In genomic region chr1:245526141-245526540, GRCh38 we compare ENCODE assay signal across 37 cellular contexts.
DNase-seq lines count a peak whose midpoint lies in the region; ATAC-seq, FAIRE-seq and TF ChIP-seq lines count a peak whose summit lies in the region.
"Had no signal": no experiment of that assay in that cellular context is flagged by ENCODE, and none has a peak within 500 bp of the region (broad histone marks: within the 10 kb centered on the region; RNA-seq: fewer than 3 reads in every experiment).

No MANE protein-coding gene starts in this region.

- no peak overlapping the region for H2BK20ac ChIP-seq in H1 (ENCODE audit: low read length)

- no peak overlapping the region for H3K4me3 Mint-ChIP-seq in WTC11
- no peak overlapping the region for H3K4me3 Mint-ChIP-seq in activated CD4-positive, alpha-beta memory T cell treated with anti-CD3 and anti-CD28 coated beads, Interleukin-2, amount 10 ng/mL, durations not matched to agents 7 days and 5 days
- H3K4me3 Mint-ChIP-seq: B cell; CD14-positive monocyte; CD4-positive, alpha-beta memory T cell; CD4-positive, alpha-beta T cell; CD4-positive, CD25-positive, alpha-beta regulatory T cell; CD8-positive, alpha-beta memory T cell; CD8-positive, alpha-beta T cell had no signal

- H3K27ac Mint-ChIP-seq in WTC11, result no peak overlapping the region
- H3K27ac Mint-ChIP-seq in activated CD4-positive, alpha-beta memory T cell treated with anti-CD3 and anti-CD28 coated beads, Interleukin-2, amount 10 ng/mL, durations not matched to agents 7 days and 5 days, result no peak overlapping the region
- H3K27ac Mint-ChIP-seq: B cell; CD14-positive monocyte; CD4-positive, alpha-beta memory T cell; CD4-positive, alpha-beta T cell; CD4-positive, CD25-positive, alpha-beta regulatory T cell; CD8-positive, alpha-beta memory T cell; CD8-positive, alpha-beta T cell had no signal

- H3K36me3 ChIP-seq in K562 (ENCODE audit: control insufficient read depth, insufficient read depth, low read length) (no peaks in the 10 kb centered on the region), H1 (ENCODE audit: control insufficient read depth in 2 of 4, insufficient read depth in 4 of 4, low read length in 3 of 4) (no peaks in the 10 kb centered on the region), mesenchymal stem cell (ENCODE audit: control insufficient read depth in 1 of 2, insufficient read depth in 2 of 2, low read depth in 1 of 2, low read length in 2 of 2) (no peaks in the 10 kb centered on the region), PC-9 (ENCODE audit: low read depth) (no peaks in the 10 kb centered on the region)
- H3K36me3 ChIP-seq: BLaER1; BLaER1 treated with 17β-estradiol and CSF1 and Interleukin-3, amounts not matched to agents 10 nM and 100 nM had no signal

- in situ Hi-C loops in K562 (cut with MboI), result no loop called here

- POLR2A ChIA-PET in WTC11 (lab: Charles Lee) (no interaction called here), K562 (lab: Yijun Ruan, JAX) (interaction anchor here (0.9 to 1.6 kb wide), 3 partner anchors 14 to 23 kb away, joined by 3 to 5 read pairs (median 4); no protein-coding TSS in a partner anchor), H1 (lab: Charles Lee; ENCODE audit: partially characterized antibody) (interaction anchor here (1.1 kb wide), 1 partner anchor 12 kb away, joined by 3 read pairs; no protein-coding TSS in a partner anchor), PC-9 (lab: Charles Lee; ENCODE audit: unreplicated experiment) (no interaction called here)
- POLR2A ChIA-PET in activated CD4-positive, alpha-beta memory T cell treated with anti-CD3 and anti-CD28 coated beads, Interleukin-2, amount 10 ng/mL, durations not matched to agents 7 days and 5 days (lab: Charles Lee), result no interaction called here

- H3K9me1 ChIP-seq in K562 (ENCODE audit: control insufficient read depth, insufficient read depth, low read length), result no peaks in the 10 kb centered on the region

- FAIRE-seq in K562 (lab: Jason Lieb, UNC), result no peak
- no peak for FAIRE-seq in H1 (lab: Jason Lieb, UNC)
- FAIRE-seq: A204.1, A549, D721Med had no signal

- H2BK15ac ChIP-seq in H1 (ENCODE audit: low read length) (no peak overlapping the region), mesenchymal stem cell (ENCODE audit: low read depth, poor library complexity, severe bottlenecking) (peak overlapping the region; percentile 48)

- H3K27me3 ChIP-seq in K562 (ENCODE audit: control insufficient read depth in 2 of 2, insufficient read depth in 2 of 2, low read length in 2 of 2), result peaks cover 30 to 36% of the 10 kb centered on the region in 2 experiments; a peak in 4 of 5 replicates
- H3K27me3 ChIP-seq in H1 (replicated peaks in 1 of 4; ENCODE audit: control insufficient read depth in 3 of 4, extremely low read depth in 1 of 4, insufficient read depth in 3 of 4, low read length in 3 of 4), result no peaks in the 10 kb centered on the region
- H3K27me3 ChIP-seq in mesenchymal stem cell (ENCODE audit: control insufficient read depth in 1 of 2, insufficient read depth in 1 of 2, low read length in 2 of 2), result peaks cover 0 to 4% of the 10 kb centered on the region in 2 experiments
- peaks cover 90% of the 10 kb centered on the region for H3K27me3 ChIP-seq in PC-9 (ENCODE audit: insufficient read depth, low read depth)
- H3K27me3 ChIP-seq: BE2C; BLaER1; BLaER1 treated with 17β-estradiol and CSF1 and Interleukin-3, amounts not matched to agents 10 nM and 100 nM had no signal

- H2AFZ ChIP-seq in K562 (ENCODE audit: low read depth, low read length) (no peak overlapping the region), H1 (ENCODE audit: low read length) (no peak overlapping the region), mesenchymal stem cell (ENCODE audit: low read depth, low read length) (no peak overlapping the region), PC-9 (no peak overlapping the region)

- BruUV-seq in K562 (replicated peaks; lab: Mats Ljungman, UMichigan) (no TSS peak), PC-9 (replicated peaks; lab: Mats Ljungman, UMichigan) (no TSS peak)

- H3K4me2 ChIP-seq in K562 (ENCODE audit: insufficient read depth, low read length) (no peak overlapping the region), H1 (ENCODE audit: insufficient read depth in 1 of 2, low read depth in 2 of 2, low read length in 2 of 2) (no peak overlapping the region), mesenchymal stem cell (ENCODE audit: low read length, poor library complexity, severe bottlenecking) (no peak overlapping the region), PC-9 (no peak overlapping the region)
- H3K4me2 ChIP-seq: A549; BLaER1; BLaER1 treated with 17β-estradiol and CSF1 and Interleukin-3, amounts not matched to agents 10 nM and 100 nM had no signal

- H3K9me3 ChIP-seq in K562 (replicated peaks; ENCODE audit: control insufficient read depth, insufficient read depth, low read depth, low read length) (no peaks in the 10 kb centered on the region), H1 (ENCODE audit: insufficient read depth in 2 of 2, low read depth in 1 of 2, low read length in 1 of 2) (no peaks in the 10 kb centered on the region), mesenchymal stem cell (ENCODE audit: control insufficient read depth, low read length) (no peaks in the 10 kb centered on the region), PC-9 (ENCODE audit: insufficient read depth, low read depth) (no peaks in the 10 kb centered on the region)
- H3K9me3 ChIP-seq: BE2C; BLaER1; BLaER1 treated with 17β-estradiol and CSF1 and Interleukin-3, amounts not matched to agents 10 nM and 100 nM; Caco-2 had no signal

- intact Hi-C loops in K562 (cut with micrococcal nuclease) (no loop called here), PC-9 (cut with micrococcal nuclease; ENCODE audit: unreplicated experiment) (no loop called here)

- H3K27ac ChIP-seq in K562 (ENCODE audit: extremely low read depth, low read depth, low read length) (no peak overlapping the region), H1 (ENCODE audit: low read depth, low read length) (no peak overlapping the region), mesenchymal stem cell (ENCODE audit: low read length, poor library complexity, severe bottlenecking) (no peak overlapping the region), PC-9 (no peak overlapping the region)
- H3K27ac ChIP-seq: 22Rv1; A549; BLaER1; BLaER1 treated with 17β-estradiol and CSF1 and Interleukin-3, amounts not matched to agents 10 nM and 100 nM; C4-2B had no signal

- ATAC-seq in WTC11 (no peak), K562 (no peak)
- ATAC-seq: A549; CD8-positive, alpha-beta T cell had no signal

- H3K9me3 Mint-ChIP-seq in WTC11, result 0 out of 2 replicates have a peak, but pooled peaks cover 4% of the 10 kb centered on the region
- no peaks in the 10 kb centered on the region for H3K9me3 Mint-ChIP-seq in activated CD4-positive, alpha-beta memory T cell treated with anti-CD3 and anti-CD28 coated beads, Interleukin-2, amount 10 ng/mL, durations not matched to agents 7 days and 5 days
- H3K9me3 Mint-ChIP-seq: CD4-positive, alpha-beta T cell had no signal

- TF ChIP-seq POLR2A in K562 (conservative IDR thresholded peaks at IDR 0.05), result no peak
- TF ChIP-seq POLR2A in H1 (IDR thresholded peaks at IDR 0.05; ENCODE audit: control extremely low read depth in 1 of 2, low read depth in 2 of 2, low read length in 2 of 2), result no peak

- no peak overlapping the region for H2BK5ac ChIP-seq in H1 (ENCODE audit: low read depth, low read length)
- H2BK5ac ChIP-seq in mesenchymal stem cell (ENCODE audit: low read depth, low read length, poor library complexity, severe bottlenecking), result no peak overlapping the region

- no peak overlapping the region for H3K9ac ChIP-seq in K562 (ENCODE audit: insufficient read depth in 1 of 2, low read depth in 2 of 2, low read length in 2 of 2)
- H3K9ac ChIP-seq in H1 (replicated peaks in 1 of 4; ENCODE audit: extremely low read depth in 1 of 4, low read depth in 3 of 4, low read length in 3 of 4), result no peak overlapping the region
- no peak overlapping the region for H3K9ac ChIP-seq in mesenchymal stem cell (ENCODE audit: low read length)
- H3K9ac ChIP-seq: BLaER1; BLaER1 treated with 17β-estradiol and CSF1 and Interleukin-3, amounts not matched to agents 10 nM and 100 nM had no signal

- no peak overlapping the region for H3K18ac ChIP-seq in H1 (ENCODE audit: extremely low read depth, low read length)
- H3K18ac ChIP-seq in mesenchymal stem cell (ENCODE audit: low read depth in 1 of 2, low read length in 2 of 2), result no peak overlapping the region

- H4K20me1 ChIP-seq in K562 (replicated peaks; ENCODE audit: control insufficient read depth, insufficient read depth, low read length), result no peaks in the 10 kb centered on the region
- H4K20me1 ChIP-seq in H1 (replicated peaks in 1 of 2; ENCODE audit: control insufficient read depth in 1 of 2, insufficient read depth in 2 of 2, low read length in 2 of 2), result no peaks in the 10 kb centered on the region
- H4K20me1 ChIP-seq in PC-9 (ENCODE audit: insufficient read depth), result no peaks in the 10 kb centered on the region
- H4K20me1 ChIP-seq: BLaER1; BLaER1 treated with 17β-estradiol and CSF1 and Interleukin-3, amounts not matched to agents 10 nM and 100 nM had no signal

- H2BK120ac ChIP-seq in H1 (replicated peaks; ENCODE audit: low read depth, low read length) (no peak overlapping the region), mesenchymal stem cell (ENCODE audit: low read depth, low read length) (no peak overlapping the region)

- H3F3A ChIP-seq in PC-9 (ENCODE audit: insufficient read depth, low read depth), result no peaks in the 10 kb centered on the region

- H3K9me2 ChIP-seq in PC-9 (ENCODE audit: insufficient read depth), result no peaks in the 10 kb centered on the region

- TF ChIP-seq RAD21 in K562 (CRISPR knock-in tag; conservative IDR thresholded peaks at IDR 0.05 in 1 of 2, IDR thresholded peaks at IDR 0.05 in 1 of 2) (no peak), H1 (IDR thresholded peaks at IDR 0.05 in 1 of 2, conservative IDR thresholded peaks at IDR 0.05 in 1 of 2; ENCODE audit: low read depth in 2 of 2, low read length in 2 of 2) (no peak)

- no peak overlapping the region for H2BK12ac ChIP-seq in H1 (ENCODE audit: low read depth, low read length)
- no peak overlapping the region for H2BK12ac ChIP-seq in mesenchymal stem cell (ENCODE audit: low read length in 2 of 2)

- H3K23ac ChIP-seq in H1 (ENCODE audit: insufficient read length) (no peak overlapping the region), mesenchymal stem cell (ENCODE audit: low read length in 2 of 2) (no peak overlapping the region)

- 0% methylated on average over 2 of the region's 2 CpGs for WGBS in K562 (ENCODE audit: insufficient coverage, low coverage, missing lambda C conversion rate)
- 80% methylated on average over 2 of the region's 2 CpGs; no CpG with 5 or more reads in 1 of the 2 experiments for WGBS in H1 (ENCODE audit: extremely low coverage in 1 of 2, insufficient coverage in 1 of 2, insufficient read length in 1 of 2, insufficient replicate concordance in 2 of 2, low coverage in 1 of 2, low lambda C conversion rate in 2 of 2, missing lambda C conversion rate in 1 of 2), 2 experiments
- 90% methylated on average over 2 of the region's 2 CpGs for WGBS in mesenchymal stem cell

- CTCF ChIA-PET in WTC11 (lab: Charles Lee), result interaction anchor here (1.0 to 1.2 kb wide), 3 partner anchors 11 to 271 kb away, joined by 3 to 4 read pairs (median 4); no protein-coding TSS in a partner anchor
- CTCF ChIA-PET in K562 (lab: Yijun Ruan, JAX; ENCODE audit: low intra/inter-chr PET ratio), result no interaction called here
- CTCF ChIA-PET in H1 (lab: Charles Lee; ENCODE audit: partially characterized antibody), result interaction anchor here (0.8 to 3.3 kb wide), 3 partner anchors 13 to 128 kb away, joined by 3 to 11 read pairs (median 4); no protein-coding TSS in a partner anchor
- CTCF ChIA-PET in activated CD4-positive, alpha-beta memory T cell treated with anti-CD3 and anti-CD28 coated beads, Interleukin-2, amount 10 ng/mL, durations not matched to agents 7 days and 5 days (lab: Charles Lee), result no interaction called here
- CTCF ChIA-PET in PC-9 (lab: Charles Lee), result no interaction called here

- H3K4ac ChIP-seq in H1 (replicated peaks; ENCODE audit: insufficient read length, low read depth, low read length) (no peak overlapping the region), mesenchymal stem cell (ENCODE audit: low read depth in 1 of 2, low read length in 2 of 2) (no peak overlapping the region)

- H3K4me1 ChIP-seq in K562 (replicated peaks in 1 of 2; ENCODE audit: control insufficient read depth in 2 of 2, insufficient read depth in 2 of 2, low read length in 2 of 2) (no peaks in the 10 kb centered on the region), H1 (replicated peaks in 1 of 4; ENCODE audit: control insufficient read depth in 3 of 4, insufficient read depth in 4 of 4, low read length in 3 of 4) (no peaks in the 10 kb centered on the region), mesenchymal stem cell (ENCODE audit: control insufficient read depth, insufficient read depth, low read depth, low read length) (no peaks in the 10 kb centered on the region), PC-9 (replicated peaks; ENCODE audit: insufficient read depth) (no peaks in the 10 kb centered on the region)
- H3K4me1 ChIP-seq: A549, Caco-2 had no signal

- H4K91ac ChIP-seq in H1 (replicated peaks; ENCODE audit: insufficient read length, low read length) (no peak overlapping the region), mesenchymal stem cell (ENCODE audit: low read length) (no peak overlapping the region)

- H4K8ac ChIP-seq in H1 (ENCODE audit: extremely low read depth, insufficient read depth, low read length), result no peak overlapping the region
- no peak overlapping the region for H4K8ac ChIP-seq in mesenchymal stem cell (ENCODE audit: low read length)

- H3K36me3 Mint-ChIP-seq in WTC11, result no peaks in the 10 kb centered on the region
- no peaks in the 10 kb centered on the region for H3K36me3 Mint-ChIP-seq in activated CD4-positive, alpha-beta memory T cell treated with anti-CD3 and anti-CD28 coated beads, Interleukin-2, amount 10 ng/mL, durations not matched to agents 7 days and 5 days (ENCODE audit: low read depth)
- H3K36me3 Mint-ChIP-seq: CD14-positive monocyte; CD4-positive, alpha-beta memory T cell; CD4-positive, CD25-positive, alpha-beta regulatory T cell; CD8-positive, alpha-beta memory T cell; CD8-positive, alpha-beta T cell had no signal

- H3K79me2 ChIP-seq in K562 (ENCODE audit: control insufficient read depth, insufficient read depth, low read length), result no peaks in the 10 kb centered on the region
- H3K79me2 ChIP-seq in H1 (ENCODE audit: control insufficient read depth in 1 of 2, insufficient read depth in 2 of 2, low read length in 2 of 2), result no peaks in the 10 kb centered on the region
- no peaks in the 10 kb centered on the region for H3K79me2 ChIP-seq in PC-9 (ENCODE audit: low read depth)

- no peak for TF ChIP-seq CTCF in WTC11 (IDR thresholded peaks at IDR 0.05)
- no peak for TF ChIP-seq CTCF in K562 (IDR thresholded peaks at IDR 0.05 in 2 of 3, conservative IDR thresholded peaks at IDR 0.05 in 1 of 3; ENCODE audit: insufficient read depth in 2 of 3, low read depth in 1 of 3, low read length in 3 of 3)
- TF ChIP-seq CTCF in H1 (IDR thresholded peaks at IDR 0.05; ENCODE audit: control extremely low read depth in 1 of 3, insufficient read depth in 1 of 3, low read depth in 1 of 3, low read length in 3 of 3), result no peak
- TF ChIP-seq CTCF in PC-9 (conservative IDR thresholded peaks at IDR 0.05), result no peak

- no peaks in the 10 kb centered on the region for H3K23me2 ChIP-seq in H1 (ENCODE audit: low read depth, low read length)

- H3K79me1 ChIP-seq in H1 (ENCODE audit: low read depth, low read length) (no peaks in the 10 kb centered on the region), mesenchymal stem cell (replicated peaks; ENCODE audit: low read length, poor library complexity, severe bottlenecking) (no peaks in the 10 kb centered on the region)

- H4K5ac ChIP-seq in H1 (ENCODE audit: insufficient read length, low read depth, low read length), result no peak overlapping the region

- no peak overlapping the region for H3K4me3 ChIP-seq in K562
- no peak overlapping the region for H3K4me3 ChIP-seq in H1 (ENCODE audit: extremely low read depth in 1 of 4, insufficient read depth in 2 of 4, low read depth in 3 of 4, low read length in 4 of 4)
- no peak overlapping the region for H3K4me3 ChIP-seq in mesenchymal stem cell (ENCODE audit: insufficient read depth in 1 of 2, low read depth in 1 of 2, low read length in 2 of 2)
- no peak overlapping the region for H3K4me3 ChIP-seq in PC-9
- H3K4me3 ChIP-seq: A549; BLaER1; BLaER1 treated with 17β-estradiol and CSF1 and Interleukin-3, amounts not matched to agents 10 nM and 100 nM had no signal

- no peaks in the 10 kb centered on the region for H3K4me1 Mint-ChIP-seq in WTC11
- H3K4me1 Mint-ChIP-seq in activated CD4-positive, alpha-beta memory T cell treated with anti-CD3 and anti-CD28 coated beads, Interleukin-2, amount 10 ng/mL, durations not matched to agents 7 days and 5 days, result no peaks in the 10 kb centered on the region
- H3K4me1 Mint-ChIP-seq: CD4-positive, alpha-beta memory T cell; CD4-positive, CD25-positive, alpha-beta regulatory T cell; CD8-positive, alpha-beta memory T cell had no signal

- DNase-seq in WTC11 (ENCODE audit: low spot score), result no peak
- no peak for DNase-seq in K562 (ENCODE audit: extremely low read depth in 1 of 4, low spot score in 3 of 4)
- DNase-seq in H1 (ENCODE audit: low read depth in 1 of 2, low spot score in 2 of 2), result no peak
- no peak for DNase-seq in mesenchymal stem cell
- no peak for DNase-seq in activated CD4-positive, alpha-beta memory T cell treated with anti-CD3 and anti-CD28 coated beads, Interleukin-2, amount 10 ng/mL, durations not matched to agents 7 days and 5 days
- DNase-seq in PC-9, result no peak
- no peak for DNase-seq in NCI-H446 treated with DMSO at 0.1 percent for 48 hours (lab: John Stamatoyannopoulos, UW)
- no peak for DNase-seq in stimulated activated CD4-positive, alpha-beta T cell treated with anti-CD3 and anti-CD28 coated beads, Interleukin-1b, Interleukin-23, amount 100 ng/mL, for 48 hours
- DNase-seq: 8988T; ACHN; AML-193; BE2C; C1 segment of cervical spinal cord; Caco-2; Calu3; CD4-positive, alpha-beta memory T cell; CD4-positive, alpha-beta T cell; CD4-positive, CD25-positive, alpha-beta regulatory T cell; CD8-positive, alpha-beta memory T cell; CD8-positive, alpha-beta T cell; COR-L47; DMS 273 treated with DMSO at 0.1 percent for 48 hours; DMS153; DMS53; DMS79; DMS79 treated with DMSO at 0.1 percent for 48 hours; DND-41; EL had no signal

- no peaks in the 10 kb centered on the region for H3K27me3 Mint-ChIP-seq in WTC11 (ENCODE audit: low read depth)
- no peaks in the 10 kb centered on the region for H3K27me3 Mint-ChIP-seq in activated CD4-positive, alpha-beta memory T cell treated with anti-CD3 and anti-CD28 coated beads, Interleukin-2, amount 10 ng/mL, durations not matched to agents 7 days and 5 days
- H3K27me3 Mint-ChIP-seq: CD4-positive, CD25-positive, alpha-beta regulatory T cell; CD8-positive, alpha-beta memory T cell had no signal

- H2AK5ac ChIP-seq in H1 (ENCODE audit: low read depth, low read length) (no peak overlapping the region), mesenchymal stem cell (ENCODE audit: low read length, severe bottlenecking) (no peak overlapping the region)

- TF ChIP-seq EP300 in K562 (IDR thresholded peaks at IDR 0.05; ENCODE audit: low read length) (no peak), H1 (IDR thresholded peaks at IDR 0.05; ENCODE audit: borderline replicate concordance in 1 of 2, low read depth in 2 of 2, low read length in 2 of 2) (no peak)

- no peak overlapping the region for H3K56ac ChIP-seq in H1 (replicated peaks; ENCODE audit: insufficient read length, low read depth, low read length)

- H3K14ac ChIP-seq in H1 (ENCODE audit: insufficient read length) (no peak overlapping the region), mesenchymal stem cell (ENCODE audit: low read length in 2 of 2) (no peak overlapping the region)

Comparison
In these comparisons a context has a peak if more than half of its experiments do, and no peak if none do; other contexts are left out.
1. CTCF ChIA-PET loops: an anchor here in WTC11 (1.0 to 1.2 kb wide) and H1 (0.8 to 3.3 kb wide); none called in K562, activated CD4-positive, alpha-beta memory T cell treated with anti-CD3 and anti-CD28 coated beads, Interleukin-2, amount 10 ng/mL, durations not matched to agents 7 days and 5 days and PC-9.
2. POLR2A ChIA-PET loops: an anchor here in K562 (0.9 to 1.6 kb wide) and H1 (1.1 kb wide); none called in WTC11, activated CD4-positive, alpha-beta memory T cell treated with anti-CD3 and anti-CD28 coated beads, Interleukin-2, amount 10 ng/mL, durations not matched to agents 7 days and 5 days and PC-9.